In genomic region chr20:15654208-15654649, GRCh38 we compare ENCODE assay signal across 9 cellular contexts.
DNase-seq lines count a peak whose midpoint lies in the region; ATAC-seq, FAIRE-seq and TF ChIP-seq lines count a peak whose summit lies in the region.
"Had no signal": no experiment of that assay in that cellular context is flagged by ENCODE, and none has a peak within 500 bp of the region (broad histone marks: within the 10 kb centered on the region; RNA-seq: fewer than 3 reads in every experiment).

No MANE protein-coding gene starts in this region.

- H3K36me3 ChIP-seq in OCI-LY7 (ENCODE audit: insufficient read depth, low read length) (no peaks in the 10 kb centered on the region), esophagus muscularis mucosa (no peaks in the 10 kb centered on the region), neural progenitor cell (no peaks in the 10 kb centered on the region)

- H3K4me3 Mint-ChIP-seq in neural progenitor cell (no peak overlapping the region), T-cell (no peak overlapping the region)
- H3K4me3 Mint-ChIP-seq: CD4-positive, alpha-beta memory T cell had no signal

- no peak overlapping the region for H3K27ac ChIP-seq in OCI-LY7 (ENCODE audit: low read depth, low read length, poor library complexity, severe bottlenecking)
- no peak overlapping the region for H3K27ac ChIP-seq in esophagus muscularis mucosa (replicated peaks in 1 of 4)
- no peak overlapping the region for H3K27ac ChIP-seq in neural progenitor cell

- TF ChIP-seq EP300 in esophagus muscularis mucosa (IDR thresholded peaks at IDR 0.05): no peak

- WGBS in esophagus muscularis mucosa: 72% methylated on average over 2 of the region's 2 CpGs

- intact Hi-C loops in OCI-LY7 (cut with micrococcal nuclease; ENCODE audit: unreplicated experiment): no loop called here
- intact Hi-C loops in esophagus muscularis mucosa (cut with DNase I): no loop called here

- H3K9me2 ChIP-seq in OCI-LY7 (ENCODE audit: insufficient read depth, low read length): no peaks in the 10 kb centered on the region

- no peak for ATAC-seq in T-cell (replicated peaks in 1 of 4)

- H3K27me3 Mint-ChIP-seq in neural progenitor cell (ENCODE audit: insufficient read depth, low read depth) (no peaks in the 10 kb centered on the region), T-cell (no peaks in the 10 kb centered on the region)
- H3K27me3 Mint-ChIP-seq: CD4-positive, alpha-beta memory T cell had no signal

- CTCF ChIA-PET in OCI-LY7 (lab: Charles Lee; ENCODE audit: unreplicated experiment) (interaction anchor here (0.6 kb wide), 1 partner anchor 194 kb away, joined by 3 read pairs; no protein-coding TSS in a partner anchor), T-cell (lab: Charles Lee) (no interaction called here)

- H3K79me2 ChIP-seq in OCI-LY7 (ENCODE audit: insufficient read depth, low read depth, low read length) (no peaks in the 10 kb centered on the region), neural progenitor cell (ENCODE audit: low read depth) (no peaks in the 10 kb centered on the region)

- peak; percentile 7 for DNase-seq in activated CD4-positive, alpha-beta T cell treated with anti-CD3 and anti-CD28 coated beads for 48 hours
- no peak for DNase-seq in activated CD4-positive, alpha-beta T cell treated with anti-CD3 and anti-CD28 coated beads for 4 hours
- DNase-seq in H54 (ENCODE audit: insufficient read length, low spot score): peak; percentile 19
- peak; percentile 72 for DNase-seq in Jurkat, Clone E6-1 (ENCODE audit: low read depth, low spot score)
- peak; percentile 62 for DNase-seq in OCI-LY7 (ENCODE audit: low spot score)
- DNase-seq in esophagus muscularis mucosa (ENCODE audit: extremely low spot score): no peak
- DNase-seq in neural progenitor cell (ENCODE audit: low spot score): peak; percentile 74
- no peak for DNase-seq in T-cell

- TF ChIP-seq CTCF in OCI-LY7 (conservative IDR thresholded peaks at IDR 0.05; ENCODE audit: low read length): peak; percentile 82
- peak; percentile 23 to 53 (median 28) for TF ChIP-seq CTCF in esophagus muscularis mucosa (IDR thresholded peaks at IDR 0.05)
- TF ChIP-seq CTCF in neural progenitor cell (IDR thresholded peaks at IDR 0.05): peak; percentile 75

- H3K9me3 Mint-ChIP-seq in neural progenitor cell: peaks cover under 1% of the 10 kb centered on the region
- H3K9me3 Mint-ChIP-seq in T-cell: peaks cover 0 to 13% (median 2%) of the 10 kb centered on the region in 3 donors

- H3K9ac ChIP-seq in neural progenitor cell: no peak overlapping the region

- TF ChIP-seq POLR2A in H54 (IDR thresholded peaks at IDR 0.05; ENCODE audit: low read depth, low read length) (no peak), esophagus muscularis mucosa (IDR thresholded peaks at IDR 0.05; ENCODE audit: low read depth) (no peak)

- no peak overlapping the region for H3K4me2 ChIP-seq in OCI-LY7 (ENCODE audit: low read length)
- no peak overlapping the region for H3K4me2 ChIP-seq in neural progenitor cell

- H3K9me3 ChIP-seq in OCI-LY7 (ENCODE audit: low read length) (no peaks in the 10 kb centered on the region), esophagus muscularis mucosa (no peaks in the 10 kb centered on the region), neural progenitor cell (ENCODE audit: low read depth) (no peaks in the 10 kb centered on the region)

- H3K36me3 Mint-ChIP-seq in neural progenitor cell (no peaks in the 10 kb centered on the region), T-cell (no peaks in the 10 kb centered on the region)
- H3K36me3 Mint-ChIP-seq: CD4-positive, alpha-beta memory T cell had no signal

- FAIRE-seq in H54 (lab: Jason Lieb, UNC): no peak

- H3K4me1 Mint-ChIP-seq in neural progenitor cell (peaks cover 23% of the 10 kb centered on the region), T-cell (no peaks in the 10 kb centered on the region)
- H3K4me1 Mint-ChIP-seq: CD4-positive, alpha-beta memory T cell had no signal

- no peak overlapping the region for H3K4me3 ChIP-seq in Jurkat, Clone E6-1 (ENCODE audit: low read length)
- no peak overlapping the region for H3K4me3 ChIP-seq in OCI-LY7 (ENCODE audit: low read depth, low read length, poor library complexity, severe bottlenecking)
- H3K4me3 ChIP-seq in esophagus muscularis mucosa: no peak overlapping the region
- no peak overlapping the region for H3K4me3 ChIP-seq in neural progenitor cell

- H4K20me1 ChIP-seq in OCI-LY7 (ENCODE audit: insufficient read depth, low read length): no peaks in the 10 kb centered on the region
- H4K20me1 ChIP-seq in neural progenitor cell (ENCODE audit: low read depth): no peaks in the 10 kb centered on the region

- H3K4me1 ChIP-seq in OCI-LY7 (ENCODE audit: insufficient read depth, low read length, poor library complexity, severe bottlenecking) (no peaks in the 10 kb centered on the region), esophagus muscularis mucosa (peaks cover 0 to 7% (median 2%) of the 10 kb centered on the region in 4 donors), neural progenitor cell (peaks cover 14% of the 10 kb centered on the region)

- no peaks in the 10 kb centered on the region for H3F3A ChIP-seq in neural progenitor cell (ENCODE audit: low read depth)

- POLR2A ChIA-PET in OCI-LY7 (lab: Charles Lee): interaction anchor here (0.6 kb wide), 1 partner anchor 593 kb away, joined by 3 read pairs; no protein-coding TSS in a partner anchor
- POLR2A ChIA-PET in T-cell (lab: Charles Lee): no interaction called here

- H3K27ac Mint-ChIP-seq in neural progenitor cell (no peak overlapping the region), T-cell (no peak overlapping the region)
- H3K27ac Mint-ChIP-seq: CD4-positive, alpha-beta memory T cell had no signal

- H3K27me3 ChIP-seq in esophagus muscularis mucosa (no peaks in the 10 kb centered on the region), neural progenitor cell (no peaks in the 10 kb centered on the region)

- H2AFZ ChIP-seq in OCI-LY7 (ENCODE audit: low read length) (no peak overlapping the region), neural progenitor cell (replicated peaks) (no peak overlapping the region)

- BruUV-seq in OCI-LY7 (replicated peaks; lab: Mats Ljungman, UMichigan): no TSS peak

Comparison
In these comparisons a context has a peak if more than half of its experiments do, and no peak if none do; other contexts are left out.
1. DNase-seq: peak in activated CD4-positive, alpha-beta T cell treated with anti-CD3 and anti-CD28 coated beads for 48 hours (single experiment), H54 (single experiment), Jurkat, Clone E6-1 (single experiment), OCI-LY7 (single experiment) and neural progenitor cell (single experiment); none in activated CD4-positive, alpha-beta T cell treated with anti-CD3 and anti-CD28 coated beads for 4 hours (0 of 2), esophagus muscularis mucosa (single experiment) and T-cell (0 of 34).
2. CTCF ChIP-seq: peak in every context shown above with its lines; median percentile 82 in OCI-LY7; 75 in neural progenitor cell; 28 in esophagus muscularis mucosa.